In the genomic region with DNA sequence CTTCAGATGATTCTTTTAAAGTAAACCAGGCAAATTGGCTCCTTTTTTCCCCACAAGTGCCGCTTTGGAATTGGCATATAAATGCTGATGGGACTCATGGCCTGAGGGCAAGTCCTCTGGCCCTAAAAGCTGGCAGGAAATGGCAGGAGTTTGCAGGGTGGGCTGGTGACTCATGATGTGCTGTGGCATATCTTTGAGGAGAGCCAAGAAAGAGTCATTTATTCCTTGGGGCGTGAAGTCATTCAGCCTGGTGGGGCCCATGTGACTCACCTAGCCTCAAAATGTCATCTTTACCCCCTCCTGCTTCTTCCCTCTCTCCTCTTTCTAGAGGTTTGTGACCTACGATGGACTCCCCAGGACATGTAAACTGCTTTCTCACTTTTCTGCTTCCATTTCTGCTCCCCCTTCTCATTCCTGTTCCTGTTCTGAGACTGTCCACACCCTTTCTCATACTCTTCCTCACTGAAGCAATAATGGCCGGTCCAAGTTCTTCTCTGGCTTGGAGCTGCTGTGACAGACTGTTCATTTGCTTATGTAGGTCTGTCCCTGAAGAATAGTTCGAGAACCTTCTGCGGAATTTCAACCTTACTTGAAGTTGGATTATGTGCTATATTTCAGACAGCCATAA, we compare ENCODE assay signal across 9 cellular contexts.
DNase-seq lines count a peak whose midpoint lies in the region; ATAC-seq, FAIRE-seq and TF ChIP-seq lines count a peak whose summit lies in the region.
"Had no signal": no experiment of that assay in that cellular context is flagged by ENCODE, and none has a peak within 500 bp of the region (broad histone marks: within the 10 kb centered on the region; RNA-seq: fewer than 3 reads in every experiment).

No MANE protein-coding gene starts in this region.

- ATAC-seq in natural killer cell treated with Interleukin-12 subunit alpha and Interleukin-12 subunit beta and Interleukin-15 and Interleukin-18, amount 100 ng/mL, for 72 hours = peak; percentile 62 to 70
- ATAC-seq in natural killer cell (no peak), foreskin keratinocyte (peak; percentile 99), GM21381 (IDR thresholded peaks at IDR 0.05; ENCODE audit: unreplicated experiment) (no peak), HG03521 (IDR thresholded peaks at IDR 0.05; ENCODE audit: unreplicated experiment) (no peak)
- ATAC-seq: lower lobe of right lung had no signal

- H3K4me1 ChIP-seq in foreskin keratinocyte = peaks cover 26% of the 10 kb centered on the region
- H3K4me1 ChIP-seq: lower lobe of right lung had no signal

- no peak for FAIRE-seq in urothelium cell line (lab: Jason Lieb, UNC)

- H3K36me3 Mint-ChIP-seq in natural killer cell treated with Interleukin-12 subunit alpha and Interleukin-12 subunit beta and Interleukin-15 and Interleukin-18, amount 100 ng/mL, for 72 hours = peaks cover 6% of the 10 kb centered on the region
- H3K36me3 Mint-ChIP-seq in natural killer cell = peaks cover 8% of the 10 kb centered on the region

- H3K27ac ChIP-seq in foreskin keratinocyte = peak overlapping the region; percentile 47
- H3K27ac ChIP-seq: lower lobe of right lung had no signal

- peaks cover 6 to 14% of the 10 kb centered on the region in 2 donors for H3K27me3 Mint-ChIP-seq in natural killer cell treated with Interleukin-12 subunit alpha and Interleukin-12 subunit beta and Interleukin-15 and Interleukin-18, amount 100 ng/mL, for 72 hours
- H3K27me3 Mint-ChIP-seq in natural killer cell (ENCODE audit: low read depth in 2 of 2) = peaks cover 0 to 7% of the 10 kb centered on the region in 2 donors

- intact Hi-C loops in natural killer cell (cut with micrococcal nuclease) = no loop called here

- peaks cover 0 to 4% of the 10 kb centered on the region in 2 donors for H3K4me1 Mint-ChIP-seq in natural killer cell treated with Interleukin-12 subunit alpha and Interleukin-12 subunit beta and Interleukin-15 and Interleukin-18, amount 100 ng/mL, for 72 hours (ENCODE audit: low read depth in 2 of 2)
- peaks cover 0 to 4% of the 10 kb centered on the region in 2 donors for H3K4me1 Mint-ChIP-seq in natural killer cell

- H3K9me3 Mint-ChIP-seq in natural killer cell treated with Interleukin-12 subunit alpha and Interleukin-12 subunit beta and Interleukin-15 and Interleukin-18, amount 100 ng/mL, for 72 hours = peaks cover 7% of the 10 kb centered on the region
- peaks cover 4% of the 10 kb centered on the region in 2 donors for H3K9me3 Mint-ChIP-seq in natural killer cell

- no peaks in the 10 kb centered on the region for H3K27me3 ChIP-seq in foreskin keratinocyte

- H3K27ac Mint-ChIP-seq in natural killer cell treated with Interleukin-12 subunit alpha and Interleukin-12 subunit beta and Interleukin-15 and Interleukin-18, amount 100 ng/mL, for 72 hours = no peak overlapping the region
- H3K27ac Mint-ChIP-seq in natural killer cell = no peak overlapping the region

- no peak overlapping the region for H3K4me3 Mint-ChIP-seq in natural killer cell treated with Interleukin-12 subunit alpha and Interleukin-12 subunit beta and Interleukin-15 and Interleukin-18, amount 100 ng/mL, for 72 hours
- H3K4me3 Mint-ChIP-seq in natural killer cell = no peak overlapping the region

- no peak for DNase-seq in natural killer cell treated with Interleukin-12 subunit alpha and Interleukin-12 subunit beta and Interleukin-15 and Interleukin-18, amount 100 ng/mL, for 72 hours (ENCODE audit: low spot score)
- DNase-seq in natural killer cell = no peak
- DNase-seq in SW480 (ENCODE audit: low spot score) = peak; percentile 52
- peak; percentile 85 to 94 for DNase-seq in foreskin keratinocyte
- peak; percentile 91 for DNase-seq in urothelium cell line (ENCODE audit: low spot score)
- no peak for DNase-seq in NCI-H2196 treated with DMSO at 0.1 percent for 48 hours (lab: John Stamatoyannopoulos, UW; ENCODE audit: unreplicated experiment)
- DNase-seq: lower lobe of right lung had no signal

- TF ChIP-seq CTCF in natural killer cell (IDR thresholded peaks at IDR 0.05) = no peak
- TF ChIP-seq CTCF in foreskin keratinocyte (conservative IDR thresholded peaks at IDR 0.05) = no peak

Comparison
In these comparisons a context has a peak if more than half of its experiments do, and no peak if none do; other contexts are left out.
1. ATAC-seq: peak in natural killer cell treated with Interleukin-12 subunit alpha and Interleukin-12 subunit beta and Interleukin-15 and Interleukin-18, amount 100 ng/mL, for 72 hours (2 of 2) and foreskin keratinocyte (single experiment); none in natural killer cell (0 of 3), GM21381 (single experiment) and HG03521 (single experiment).
2. DNase-seq: peak in SW480 (single experiment), foreskin keratinocyte (2 of 2) and urothelium cell line (single experiment); none in natural killer cell treated with Interleukin-12 subunit alpha and Interleukin-12 subunit beta and Interleukin-15 and Interleukin-18, amount 100 ng/mL, for 72 hours (single experiment), natural killer cell (single experiment) and NCI-H2196 treated with DMSO at 0.1 percent for 48 hours (single experiment).